ENCODE assay signal across 8 cellular contexts in the genomic region with DNA sequence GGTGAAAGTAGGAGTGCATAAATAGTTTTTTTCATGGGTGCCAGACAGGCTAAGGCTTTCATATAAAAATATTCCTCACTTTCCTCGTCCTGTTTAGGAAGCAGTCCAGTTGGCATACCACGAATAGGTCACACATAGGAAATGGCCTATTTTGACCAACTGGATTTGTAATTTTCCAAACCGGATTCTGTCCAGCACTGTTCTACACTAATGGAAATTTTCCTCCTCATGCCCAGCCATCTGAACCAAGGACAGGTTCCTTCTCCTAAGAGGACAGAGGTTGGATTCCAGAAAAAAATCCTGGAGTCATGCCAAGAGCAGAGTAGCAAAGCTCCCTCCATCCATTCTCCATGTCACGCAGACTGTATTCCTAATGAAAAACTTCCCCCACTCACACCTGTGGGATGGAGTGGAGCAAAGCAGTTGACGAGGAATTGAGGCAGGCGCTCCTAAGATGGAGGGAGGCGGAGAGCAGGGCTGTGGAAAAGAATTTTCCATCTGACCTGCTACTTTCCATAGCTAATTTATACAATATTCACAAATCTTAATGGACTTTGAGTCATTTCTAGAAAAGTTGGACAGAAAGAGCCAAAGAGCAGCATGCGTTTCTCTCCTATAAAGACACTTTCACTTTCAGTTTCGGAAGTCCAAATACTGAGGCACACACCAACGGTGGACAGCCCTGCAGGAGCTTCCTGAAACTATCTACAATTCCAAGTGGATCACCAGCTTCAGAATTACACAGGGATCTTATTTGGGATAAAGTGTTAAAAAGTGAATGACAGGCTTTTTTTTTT. TPM values are rescaled to one million over a fixed set of nuclear protein-coding genes. Genes with fewer than 3 reads are reported as not detected.
DNase-seq lines count a peak whose midpoint lies in the region; ATAC-seq and TF ChIP-seq lines count a peak whose summit lies in the region.

No MANE protein-coding gene starts in this region.

- H3K9me3 Mint-ChIP-seq in T-cell: peaks cover 0 to 2% (median 0%) of the 10 kb centered on the region in 3 donors

- H3K27ac ChIP-seq in gastrocnemius medialis: peak overlapping the region; percentile 68 to 76 (median 72)

- peaks cover 47 to 50% of the 10 kb centered on the region in 2 donors for H3K4me1 ChIP-seq in gastrocnemius medialis

- DNase-seq in GM03348 (ENCODE audit: low spot score) (peak; percentile 55), T-cell (no peak), fibroblast of mammary gland (ENCODE audit: low read depth) (peak; percentile 51), gastrocnemius medialis (no peak), NCI-H1092 treated with DMSO at 0.1 percent for 48 hours (lab: John Stamatoyannopoulos, UW) (no peak)
- DNase-seq in activated CD4-positive, alpha-beta T cell treated with anti-CD3 and anti-CD28 coated beads, Interleukin-2, amount 50 U/mL, for 48 hours: no peak

- no peaks in the 10 kb centered on the region for H3K27me3 Mint-ChIP-seq in T-cell

- peak in 1 of 4 experiments; percentile 37 for ATAC-seq in T-cell (replicated peaks in 1 of 4)
- peak in 1 of 2 donors; percentile 33 for ATAC-seq in gastrocnemius medialis
- ATAC-seq in HG03469 (IDR thresholded peaks at IDR 0.05; ENCODE audit: unreplicated experiment): no peak
- ATAC-seq in HG02642 (IDR thresholded peaks at IDR 0.05; ENCODE audit: poor library complexity, unreplicated experiment): no peak

- peaks cover 41 to 44% (median 44%) of the 10 kb centered on the region in 3 donors for H3K4me1 Mint-ChIP-seq in T-cell

- in situ Hi-C loops in gastrocnemius medialis (cut with MboI; ENCODE audit: low sequenced_read_pairs in 4 of 4): no loop called here

- POLR2A ChIA-PET in T-cell (lab: Charles Lee): interaction anchor here in 1 of 2 donors (0.5 kb wide), 1 partner anchor 11 kb away, joined by 3 read pairs; no protein-coding TSS in a partner anchor

- H3K4me3 Mint-ChIP-seq in T-cell: peak overlapping the region; percentile 74 to 77 (median 76)

- no peaks in the 10 kb centered on the region for H3K27me3 ChIP-seq in gastrocnemius medialis

- H3K27ac Mint-ChIP-seq in T-cell: peak overlapping the region; percentile 92

- H3K9me3 ChIP-seq in gastrocnemius medialis: no peaks in the 10 kb centered on the region

- no peak for TF ChIP-seq POLR2A in gastrocnemius medialis (IDR thresholded peaks at IDR 0.05)

- H3K36me3 Mint-ChIP-seq in T-cell: peaks cover 17% of the 10 kb centered on the region

- no peaks in the 10 kb centered on the region for H3K36me3 ChIP-seq in gastrocnemius medialis

- intact Hi-C loops in gastrocnemius medialis (cut with DNase I; ENCODE audit: low total_unique reads): loop anchor here (5.0 kb wide), 2 partner anchors 45 to 75 kb away; a partner anchor contains a TSS

- CTCF ChIA-PET in T-cell (lab: Charles Lee): interaction anchor here in 1 of 2 donors (0.7 to 1.1 kb wide), 3 partner anchors 49 to 79 kb away, joined by 3 to 6 read pairs (median 4); no protein-coding TSS in a partner anchor

- TF ChIP-seq CTCF in fibroblast of mammary gland (conservative IDR thresholded peaks at IDR 0.05; ENCODE audit: control insufficient read depth, insufficient read depth, low read depth, low read length) (no peak), gastrocnemius medialis (IDR thresholded peaks at IDR 0.05 in 4 of 5, conservative IDR thresholded peaks at IDR 0.05 in 1 of 5) (no peak)

- H3K4me3 ChIP-seq in fibroblast of mammary gland (ENCODE audit: control insufficient read depth, low read depth, low read length) (peak overlapping the region; percentile 21), gastrocnemius medialis (peak overlapping the region; percentile 54 to 70 (median 64))

RNA-seq across cellular contexts. Expression of a gene that starts 43.3 kb away (rescaled TPM):
- total RNA-seq in T-cell: 10 to 100 TPM; 45.0 to 67.0 (median 63.6) TPM
- total RNA-seq in gastrocnemius medialis: 10 to 100 TPM; 18.2 to 25.8 (median 23.5) TPM

Comparison
In these comparisons a context has a peak if more than half of its experiments do, and no peak if none do; other contexts are left out.
1. DNase-seq: peak in GM03348 (single experiment) and fibroblast of mammary gland (single experiment); none in T-cell (0 of 34), gastrocnemius medialis (0 of 2), NCI-H1092 treated with DMSO at 0.1 percent for 48 hours (single experiment) and activated CD4-positive, alpha-beta T cell treated with anti-CD3 and anti-CD28 coated beads, Interleukin-2, amount 50 U/mL, for 48 hours (0 of 2).